15 cellular contexts compared by ENCODE assay signal in genomic region chr1:84611796-84612195, GRCh38. TPM values are rescaled to one million over a fixed set of nuclear protein-coding genes. Genes with fewer than 3 reads are reported as not detected.
DNase-seq lines count a peak whose midpoint lies in the region; ATAC-seq and TF ChIP-seq lines count a peak whose summit lies in the region.
"Had no signal": no experiment of that assay in that cellular context is flagged by ENCODE, and none has a peak within 500 bp of the region (broad histone marks: within the 10 kb centered on the region; RNA-seq: fewer than 3 reads in every experiment).

No MANE protein-coding gene starts in this region.

- H3K36me3 Mint-ChIP-seq in activated CD4-positive, alpha-beta memory T cell treated with anti-CD3 and anti-CD28 coated beads for 36 hours, result peaks cover 6% of the 10 kb centered on the region
- peaks cover 17% of the 10 kb centered on the region for H3K36me3 Mint-ChIP-seq in activated CD4-positive, alpha-beta memory T cell treated with anti-CD3 and anti-CD28 coated beads, Interleukin-2, amount 10 ng/mL, durations not matched to agents 7 days and 5 days (ENCODE audit: low read depth)

- CTCF ChIA-PET in activated CD4-positive, alpha-beta memory T cell treated with anti-CD3 and anti-CD28 coated beads for 36 hours (lab: Charles Lee), result interaction anchor here (1.3 to 1.5 kb wide), 2 partner anchors 9 to 113 kb away, joined by 4 to 6 read pairs; no protein-coding TSS in a partner anchor
- CTCF ChIA-PET in activated CD4-positive, alpha-beta memory T cell treated with anti-CD3 and anti-CD28 coated beads, Interleukin-2, amount 10 ng/mL, durations not matched to agents 7 days and 5 days (lab: Charles Lee), result no interaction called here

- TF ChIP-seq CTCF in WI38 (IDR thresholded peaks at IDR 0.05; ENCODE audit: low read depth, low read length), result no peak

- no peak for DNase-seq in activated CD4-positive, alpha-beta memory T cell treated with anti-CD3 and anti-CD28 coated beads for 36 hours
- DNase-seq in activated CD4-positive, alpha-beta memory T cell treated with anti-CD3 and anti-CD28 coated beads, Interleukin-2, amount 10 ng/mL, durations not matched to agents 7 days and 5 days, result no peak
- DNase-seq in fibroblast of peridontal ligament (ENCODE audit: extremely low read depth), result peak; percentile 65
- DNase-seq in sciatic nerve (ENCODE audit: low spot score), result no peak
- DNase-seq in stimulated activated CD4-positive, alpha-beta T cell treated with anti-CD3 and anti-CD28 coated beads, Interleukin-12 subunit alpha, Interleukin-12 subunit beta, amount 100 ng/mL, for 4 hours, result no peak
- DNase-seq in stimulated activated naive CD4-positive, alpha-beta T cell treated with Interleukin-2 at 50 U/mL for 16 hours (lab: John Stamatoyannopoulos, UW), result no peak
- DNase-seq in ecto neural progenitor cell (ENCODE audit: low spot score), result no peak
- DNase-seq: activated CD4-positive, alpha-beta T cell treated with anti-CD3 and anti-CD28 coated beads, Interleukin-2, amount 10 ng/mL, durations not matched to agents 7 days and 5 days; DMS153; immature natural killer cell; NCI-H1048; NCI-H526 treated with DMSO at 0.1 percent for 48 hours; stimulated activated CD4-positive, alpha-beta T cell treated with anti-CD3 and anti-CD28 coated beads, Interleukin-4, amount 100 ng/mL, for 1 hour had no signal

- H3K4me1 Mint-ChIP-seq in activated CD4-positive, alpha-beta memory T cell treated with anti-CD3 and anti-CD28 coated beads for 36 hours (ENCODE audit: low read depth), result peaks cover 8% of the 10 kb centered on the region
- H3K4me1 Mint-ChIP-seq in activated CD4-positive, alpha-beta memory T cell treated with anti-CD3 and anti-CD28 coated beads, Interleukin-2, amount 10 ng/mL, durations not matched to agents 7 days and 5 days, result no peaks in the 10 kb centered on the region
- H3K4me1 Mint-ChIP-seq: activated CD4-positive, alpha-beta T cell treated with anti-CD3 and anti-CD28 coated beads, Interleukin-2, amount 10 ng/mL, durations not matched to agents 7 days and 5 days; immature natural killer cell had no signal

- peak; percentile 90 for ATAC-seq in sciatic nerve

- H3K9me3 Mint-ChIP-seq in activated CD4-positive, alpha-beta memory T cell treated with anti-CD3 and anti-CD28 coated beads for 36 hours, result peaks cover 19% of the 10 kb centered on the region
- peaks cover 30% of the 10 kb centered on the region for H3K9me3 Mint-ChIP-seq in activated CD4-positive, alpha-beta memory T cell treated with anti-CD3 and anti-CD28 coated beads, Interleukin-2, amount 10 ng/mL, durations not matched to agents 7 days and 5 days

- POLR2A ChIA-PET in activated CD4-positive, alpha-beta memory T cell treated with anti-CD3 and anti-CD28 coated beads for 36 hours (lab: Charles Lee), result no interaction called here
- POLR2A ChIA-PET in activated CD4-positive, alpha-beta memory T cell treated with anti-CD3 and anti-CD28 coated beads, Interleukin-2, amount 10 ng/mL, durations not matched to agents 7 days and 5 days (lab: Charles Lee), result no interaction called here

- peak overlapping the region; percentile 16; the same call in 1 of the 2 replicates for H3K4me3 ChIP-seq in WI38 (ENCODE audit: low read depth, low read length)
- H3K4me3 ChIP-seq: SK-N-MC had no signal

- H3K27ac Mint-ChIP-seq in activated CD4-positive, alpha-beta memory T cell treated with anti-CD3 and anti-CD28 coated beads for 36 hours, result peak overlapping the region; percentile 54
- H3K27ac Mint-ChIP-seq in activated CD4-positive, alpha-beta memory T cell treated with anti-CD3 and anti-CD28 coated beads, Interleukin-2, amount 10 ng/mL, durations not matched to agents 7 days and 5 days, result no peak overlapping the region
- H3K27ac Mint-ChIP-seq: activated CD4-positive, alpha-beta T cell treated with anti-CD3 and anti-CD28 coated beads, Interleukin-2, amount 10 ng/mL, durations not matched to agents 7 days and 5 days; immature natural killer cell had no signal

- no peak overlapping the region for H3K4me3 Mint-ChIP-seq in activated CD4-positive, alpha-beta memory T cell treated with anti-CD3 and anti-CD28 coated beads for 36 hours
- H3K4me3 Mint-ChIP-seq in activated CD4-positive, alpha-beta memory T cell treated with anti-CD3 and anti-CD28 coated beads, Interleukin-2, amount 10 ng/mL, durations not matched to agents 7 days and 5 days, result no peak overlapping the region
- H3K4me3 Mint-ChIP-seq: activated CD4-positive, alpha-beta T cell treated with anti-CD3 and anti-CD28 coated beads, Interleukin-2, amount 10 ng/mL, durations not matched to agents 7 days and 5 days; immature natural killer cell had no signal

- H3K27me3 Mint-ChIP-seq in activated CD4-positive, alpha-beta memory T cell treated with anti-CD3 and anti-CD28 coated beads for 36 hours, result peaks cover 4% of the 10 kb centered on the region
- no peaks in the 10 kb centered on the region for H3K27me3 Mint-ChIP-seq in activated CD4-positive, alpha-beta memory T cell treated with anti-CD3 and anti-CD28 coated beads, Interleukin-2, amount 10 ng/mL, durations not matched to agents 7 days and 5 days
- H3K27me3 Mint-ChIP-seq: activated CD4-positive, alpha-beta T cell treated with anti-CD3 and anti-CD28 coated beads, Interleukin-2, amount 10 ng/mL, durations not matched to agents 7 days and 5 days had no signal

- intact Hi-C loops in activated CD4-positive, alpha-beta memory T cell treated with anti-CD3 and anti-CD28 coated beads for 36 hours (cut with micrococcal nuclease), result no loop called here
- intact Hi-C loops in sciatic nerve (cut with DNase I), result no loop called here

RNA-seq across cellular contexts. Expression of gene CTBS, which starts 37.6 kb away (rescaled TPM):
- 10 to 100 TPM; 22.9 to 24.2 TPM for total RNA-seq in activated CD4-positive, alpha-beta memory T cell treated with anti-CD3 and anti-CD28 coated beads for 36 hours
- 10 to 100 TPM; 27.2 to 28.1 TPM for total RNA-seq in activated CD4-positive, alpha-beta memory T cell treated with anti-CD3 and anti-CD28 coated beads, Interleukin-2, amount 10 ng/mL, durations not matched to agents 7 days and 5 days
- 18.1 TPM for total RNA-seq in sciatic nerve
